11 cellular contexts compared by ENCODE assay signal in genomic region chr1:207058878-207059867, GRCh38. TPM values are rescaled to one million over a fixed set of nuclear protein-coding genes. Genes with fewer than 3 reads are reported as not detected.
DNase-seq lines count a peak whose midpoint lies in the region; ATAC-seq, FAIRE-seq and TF ChIP-seq lines count a peak whose summit lies in the region.
"Had no signal": no experiment of that assay in that cellular context is flagged by ENCODE, and none has a peak within 500 bp of the region (broad histone marks: within the 10 kb centered on the region; RNA-seq: fewer than 3 reads in every experiment).

No MANE protein-coding gene starts in this region.

- H3K9me3 ChIP-seq in K562 (replicated peaks; ENCODE audit: control insufficient read depth, insufficient read depth, low read depth, low read length) = no peaks in the 10 kb centered on the region
- H3K9me3 ChIP-seq: Peyer's patch had no signal

- no TSS peak for BruUV-seq in K562 (replicated peaks; lab: Mats Ljungman, UMichigan)

- H3K27me3 ChIP-seq in K562 (ENCODE audit: control insufficient read depth in 2 of 2, insufficient read depth in 2 of 2, low read length in 2 of 2) = no peaks in the 10 kb centered on the region
- H3K27me3 ChIP-seq: Peyer's patch had no signal

- DNase-seq in GM12864 (ENCODE audit: low read depth) (no peak), NCI-H1436 (lab: John Stamatoyannopoulos, UW) (peak; percentile 86), K562 (ENCODE audit: extremely low read depth in 1 of 4, low spot score in 3 of 4) (peak in 3 of 4 experiments; percentile 43 to 51 (median 43)), omental fat pad (ENCODE audit: low spot score) (no peak), NCI-H146 (lab: John Stamatoyannopoulos, UW) (no peak), SW480 (ENCODE audit: low spot score) (no peak), HEK293T (ENCODE audit: extremely low spot score) (no peak)
- DNase-seq: activated B cell treated with CpG ODN at 0.5 μM for 24 hours; CD4-positive, alpha-beta memory T cell had no signal

- TF ChIP-seq POLR2A in K562 (conservative IDR thresholded peaks at IDR 0.05) = no peak

- H2AFZ ChIP-seq in K562 (ENCODE audit: low read depth, low read length) = no peak overlapping the region

- intact Hi-C loops in K562 (cut with micrococcal nuclease) = loop anchor here (10.0 kb wide), 1 partner anchor 586 kb away; the partner anchor contains the start of gene CR1L

- FAIRE-seq in K562 (lab: Jason Lieb, UNC) = no peak

- H3K36me3 ChIP-seq in K562 (ENCODE audit: control insufficient read depth, insufficient read depth, low read length) = peaks cover 38% of the 10 kb centered on the region

- no peak overlapping the region for H3K27ac ChIP-seq in K562 (ENCODE audit: extremely low read depth, low read depth, low read length)

- peaks cover 5% of the 10 kb centered on the region for H3K9me1 ChIP-seq in K562 (ENCODE audit: control insufficient read depth, insufficient read depth, low read length)

- no peak overlapping the region; a peak in 1 of 4 replicates for H3K9ac ChIP-seq in K562 (ENCODE audit: insufficient read depth in 1 of 2, low read depth in 2 of 2, low read length in 2 of 2)

- CTCF ChIA-PET in K562 (lab: Yijun Ruan, JAX; ENCODE audit: low intra/inter-chr PET ratio) (no interaction called here), HEK293T (lab: Yijun Ruan, JAX) (no interaction called here)

- in situ Hi-C loops in K562 (cut with MboI) = no loop called here

- H3K79me2 ChIP-seq in K562 (ENCODE audit: control insufficient read depth, insufficient read depth, low read length) = no peaks in the 10 kb centered on the region

- POLR2A ChIA-PET in K562 (lab: Yijun Ruan, JAX) = interaction anchor here (0.6 to 1.0 kb wide), 4 partner anchors 26 to 651 kb away, joined by 3 to 4 read pairs (median 3); partner anchors contain the start of gene C1orf116
- POLR2A ChIA-PET in HEK293T (lab: Yijun Ruan, JAX) = no interaction called here

- no peak for TF ChIP-seq RAD21 in K562 (CRISPR knock-in tag; conservative IDR thresholded peaks at IDR 0.05 in 1 of 2, IDR thresholded peaks at IDR 0.05 in 1 of 2)

- ATAC-seq in K562 = peak; percentile 82
- peak; percentile 25 for ATAC-seq in omental fat pad (ENCODE audit: low FRiP score)
- ATAC-seq in HG03108 (IDR thresholded peaks at IDR 0.05; ENCODE audit: unreplicated experiment) = no peak

- WGBS in K562 (ENCODE audit: insufficient coverage, low coverage, missing lambda C conversion rate) = 75% methylated on average over 6 of the region's 6 CpGs

- no peak for TF ChIP-seq EP300 in K562 (IDR thresholded peaks at IDR 0.05; ENCODE audit: low read length)

- peaks cover under 1 to 17% of the 10 kb centered on the region in 2 experiments; a peak in 4 of 5 replicates for H3K4me1 ChIP-seq in K562 (replicated peaks in 1 of 2; ENCODE audit: control insufficient read depth in 2 of 2, insufficient read depth in 2 of 2, low read length in 2 of 2)

- no peak overlapping the region for H3K4me2 ChIP-seq in K562 (ENCODE audit: insufficient read depth, low read length)

- H3K4me3 ChIP-seq in GM12864 (ENCODE audit: low read depth, low read length) = no peak overlapping the region
- H3K4me3 ChIP-seq in K562 = no peak overlapping the region
- H3K4me3 ChIP-seq: Peyer's patch had no signal

- no peaks in the 10 kb centered on the region for H4K20me1 ChIP-seq in K562 (replicated peaks; ENCODE audit: control insufficient read depth, insufficient read depth, low read length)

- peak; percentile 21 for TF ChIP-seq CTCF in GM12864 (IDR thresholded peaks at IDR 0.05; ENCODE audit: low read depth, low read length, missing control alignments)
- peak; percentile 20 to 49 (median 31); a peak in 5 of 6 replicates for TF ChIP-seq CTCF in K562 (IDR thresholded peaks at IDR 0.05 in 2 of 3, conservative IDR thresholded peaks at IDR 0.05 in 1 of 3; ENCODE audit: insufficient read depth in 2 of 3, low read depth in 1 of 3, low read length in 3 of 3)
- no peak for TF ChIP-seq CTCF in omental fat pad (IDR thresholded peaks at IDR 0.05)

RNA-seq across cellular contexts. Expression of gene PFKFB2, which starts 6.1 kb away (rescaled TPM):
- 29.4 and 45.8 TPM in 2 replicates for total RNA-seq in K562 (2011; cell fraction: chromatin; rRNA removed; ENCODE audit: low replicate concordance)
- 18.0 and 21.1 TPM in 2 replicates for total RNA-seq in K562 (2011; cell fraction: nucleolus; rRNA removed)
- 29.2 and 44.5 TPM in 2 replicates for total RNA-seq in K562 (2011; cell fraction: nucleoplasm; rRNA removed)
- total RNA-seq in K562 (2014; rRNA removed) (10.5 and 12.3 TPM in 2 replicates), K562 (2014; rRNA removed; fragmentation: Illumina TruSeq; extraction: Trizol) (21.9 and 26.2 TPM in 2 replicates), K562 (2015; rRNA removed; fragmentation: Illumina TruSeq; extraction: Trizol) (17.3 and 17.8 TPM in 2 replicates), K562 (2021) (20.4 and 22.9 TPM in 2 replicates), omental fat pad (10 to 100 TPM in 1 of 4 donors, 1 to 10 TPM in 3; 4.0 to 16.1 (median 6.1) TPM)
- polyA plus RNA-seq in K562 (2011; rRNA removed) (24.1 and 26.0 TPM in 2 replicates), K562 (2014; fragmentation: Illumina TruSeq; extraction: Trizol) (13.5 and 16.4 TPM in 2 replicates), K562 (2014; fragmentation: Nextera tagmentation; extraction: Ambion mirVana) (1 to 10 TPM; 6.9 to 7.6 TPM), K562 (2014; rRNA removed) (11.7 and 11.9 TPM in 2 replicates)
- 7.4 and 16.5 TPM in 2 replicates for polyA plus RNA-seq in K562 (2011; cell fraction: cytosol; rRNA removed)
- 45.3 and 52.2 TPM in 2 replicates for polyA plus RNA-seq in K562 (2011; cell fraction: nucleus; rRNA removed)
- polyA plus RNA-seq in K562 (2012) = 11.2 and 14.1 TPM in 2 replicates
- polyA minus RNA-seq in K562 (2011; rRNA and poly(A)+ RNA removed) = 44.6 and 45.6 TPM in 2 replicates
- polyA minus RNA-seq in K562 (2011; cell fraction: cytosol; rRNA and poly(A)+ RNA removed) = 11.7 and 14.3 TPM in 2 replicates
- polyA minus RNA-seq in K562 (2011; cell fraction: nucleus; rRNA and poly(A)+ RNA removed) = 18.3 and 29.3 TPM in 2 replicates

RNA-seq across cellular contexts. Expression of gene YOD1, which starts 8.2 kb away (rescaled TPM):
- total RNA-seq in K562 (2011; cell fraction: chromatin; rRNA removed; ENCODE audit: low replicate concordance) = 25.7 and 74.5 TPM in 2 replicates
- 20.0 and 23.4 TPM in 2 replicates for total RNA-seq in K562 (2011; cell fraction: nucleolus; rRNA removed)
- 50.4 and 82.5 TPM in 2 replicates for total RNA-seq in K562 (2011; cell fraction: nucleoplasm; rRNA removed)
- total RNA-seq in K562 (2014; rRNA removed) (47.5 and 49.8 TPM in 2 replicates), K562 (2014; rRNA removed; fragmentation: Illumina TruSeq; extraction: Trizol) (78.1 and 91.0 TPM in 2 replicates), K562 (2015; rRNA removed; fragmentation: Illumina TruSeq; extraction: Trizol) (51.8 and 56.0 TPM in 2 replicates), K562 (2021) (61.6 and 61.7 TPM in 2 replicates), omental fat pad (10 to 100 TPM in 1 of 4 donors, 1 to 10 TPM in 3; 6.1 to 11.7 (median 7.9) TPM)
- polyA plus RNA-seq in K562 (2011; rRNA removed) (38.8 and 46.9 TPM in 2 replicates), K562 (2014; fragmentation: Illumina TruSeq; extraction: Trizol) (43.9 and 46.5 TPM in 2 replicates), K562 (2014; fragmentation: Nextera tagmentation; extraction: Ambion mirVana) (10 to 100 TPM; 18.2 to 24.0 TPM), K562 (2014; rRNA removed) (27.9 and 28.7 TPM in 2 replicates)
- 9.4 and 20.3 TPM in 2 replicates for polyA plus RNA-seq in K562 (2011; cell fraction: cytosol; rRNA removed)
- 23.5 and 35.3 TPM in 2 replicates for polyA plus RNA-seq in K562 (2011; cell fraction: nucleus; rRNA removed)
- 19.8 and 21.4 TPM in 2 replicates for polyA plus RNA-seq in K562 (2012)
- 61.7 and 76.1 TPM in 2 replicates for polyA minus RNA-seq in K562 (2011; rRNA and poly(A)+ RNA removed)
- polyA minus RNA-seq in K562 (2011; cell fraction: cytosol; rRNA and poly(A)+ RNA removed) = 33.8 and 43.8 TPM in 2 replicates
- 50.4 and 102 TPM in 2 replicates for polyA minus RNA-seq in K562 (2011; cell fraction: nucleus; rRNA and poly(A)+ RNA removed)

RNA-seq across cellular contexts. Expression of gene C1orf116, which starts 26.6 kb away (rescaled TPM):
- 2.8 and 4.0 TPM in 2 replicates for total RNA-seq in K562 (2011; cell fraction: chromatin; rRNA removed; ENCODE audit: low replicate concordance)
- 2.5 and 3.0 TPM in 2 replicates for total RNA-seq in K562 (2011; cell fraction: nucleolus; rRNA removed)
- 3.1 and 3.4 TPM in 2 replicates for total RNA-seq in K562 (2011; cell fraction: nucleoplasm; rRNA removed)
- total RNA-seq in K562 (2014; rRNA removed) (1.8 TPM in 2 replicates), K562 (2014; rRNA removed; fragmentation: Illumina TruSeq; extraction: Trizol) (0.80 and 0.95 TPM in 2 replicates), K562 (2015; rRNA removed; fragmentation: Illumina TruSeq; extraction: Trizol) (0.80 and 0.87 TPM in 2 replicates), K562 (2021) (2.6 and 2.7 TPM in 2 replicates), omental fat pad (under 1 TPM in 2 of 4 donors, not detected in 2; 0.13 to 0.16 TPM)
- polyA plus RNA-seq in K562 (2011; rRNA removed) (1.2 and 2.6 TPM in 2 replicates), K562 (2014; fragmentation: Illumina TruSeq; extraction: Trizol) (3.0 and 3.1 TPM in 2 replicates), K562 (2014; fragmentation: Nextera tagmentation; extraction: Ambion mirVana) (under 1 TPM; 0.62 to 0.69 TPM), K562 (2014; rRNA removed) (0.62 and 0.95 TPM in 2 replicates)
- 0.81 and 1.4 TPM in 2 replicates for polyA plus RNA-seq in K562 (2011; cell fraction: cytosol; rRNA removed)
- 2.3 and 5.0 TPM in 2 replicates for polyA plus RNA-seq in K562 (2011; cell fraction: nucleus; rRNA removed)
- polyA plus RNA-seq in K562 (2012) = 2.2 and 2.8 TPM in 2 replicates
- polyA minus RNA-seq in K562 (2011; rRNA and poly(A)+ RNA removed) = 2.6 TPM in 2 replicates
- polyA minus RNA-seq in K562 (2011; cell fraction: cytosol; rRNA and poly(A)+ RNA removed) = 2.4 and 2.5 TPM in 2 replicates
- 4.4 and 5.2 TPM in 2 replicates for polyA minus RNA-seq in K562 (2011; cell fraction: nucleus; rRNA and poly(A)+ RNA removed)
- polyA plus RNA-seq: CD4-positive, alpha-beta memory T cell had no signal

RNA-seq across cellular contexts. Expression of gene C4BPB, which starts 29.5 kb away (rescaled TPM):
- not detected in 2 replicates for total RNA-seq in K562 (2011; cell fraction: chromatin; rRNA removed; ENCODE audit: low replicate concordance)
- total RNA-seq in K562 (2011; cell fraction: nucleolus; rRNA removed) = not detected in 2 replicates
- total RNA-seq in K562 (2011; cell fraction: nucleoplasm; rRNA removed) = not detected in 2 replicates
- total RNA-seq in K562 (2014; rRNA removed) = not detected in 2 replicates
- not detected in 2 replicates for total RNA-seq in K562 (2014; rRNA removed; fragmentation: Illumina TruSeq; extraction: Trizol)
- not detected in 2 replicates for total RNA-seq in K562 (2015; rRNA removed; fragmentation: Illumina TruSeq; extraction: Trizol)
- not detected in 2 replicates for total RNA-seq in K562 (2021)
- polyA plus RNA-seq in K562 (2011; rRNA removed) = not detected in 2 replicates
- 0.03 TPM in 1 of 2 replicates, not detected in the other for polyA plus RNA-seq in K562 (2011; cell fraction: cytosol; rRNA removed)
- polyA plus RNA-seq in K562 (2011; cell fraction: nucleus; rRNA removed) = not detected in 2 replicates
- polyA plus RNA-seq in K562 (2012) = not detected in 2 replicates
- not detected in 2 replicates for polyA plus RNA-seq in K562 (2014; fragmentation: Illumina TruSeq; extraction: Trizol)
- polyA plus RNA-seq in K562 (2014; fragmentation: Nextera tagmentation; extraction: Ambion mirVana) = not detected
- polyA plus RNA-seq in K562 (2014; rRNA removed) = not detected in 2 replicates
- 0.12 TPM in 1 of 2 replicates, not detected in the other for polyA minus RNA-seq in K562 (2011; rRNA and poly(A)+ RNA removed)
- 2.3 and 3.0 TPM in 2 replicates for polyA minus RNA-seq in K562 (2011; cell fraction: cytosol; rRNA and poly(A)+ RNA removed)
- polyA minus RNA-seq in K562 (2011; cell fraction: nucleus; rRNA and poly(A)+ RNA removed) = 0.22 and 0.54 TPM in 2 replicates
- 1 to 10 TPM in 3 of 4 donors, under 1 TPM in 1; 0.24 to 6.0 (median 2.1) TPM for total RNA-seq in omental fat pad

RNA-seq across cellular contexts. Expression of gene C4BPA, which starts 44.9 kb away (rescaled TPM):
- total RNA-seq in K562 (2011; cell fraction: chromatin; rRNA removed; ENCODE audit: low replicate concordance) = not detected in 2 replicates
- total RNA-seq in K562 (2011; cell fraction: nucleolus; rRNA removed) = not detected in 2 replicates
- total RNA-seq in K562 (2011; cell fraction: nucleoplasm; rRNA removed) = not detected in 2 replicates
- total RNA-seq in K562 (2014; rRNA removed) (not detected in 2 replicates), K562 (2014; rRNA removed; fragmentation: Illumina TruSeq; extraction: Trizol) (0.10 and 0.15 TPM in 2 replicates), K562 (2015; rRNA removed; fragmentation: Illumina TruSeq; extraction: Trizol) (0.22 and 0.23 TPM in 2 replicates), K562 (2021) (0.18 and 0.47 TPM in 2 replicates), omental fat pad (1 to 10 TPM in 1 of 4 donors, not detected in 3; 3.3 TPM)
- polyA plus RNA-seq in K562 (2011; rRNA removed) (0.04 TPM in 1 of 2 replicates, not detected in the other), K562 (2014; fragmentation: Illumina TruSeq; extraction: Trizol) (0.06 and 0.07 TPM in 2 replicates), K562 (2014; fragmentation: Nextera tagmentation; extraction: Ambion mirVana) (under 1 TPM in 1 of 2 experiments, not detected in 1; 0.06 TPM), K562 (2014; rRNA removed) (not detected in 2 replicates)
- not detected in 2 replicates for polyA plus RNA-seq in K562 (2011; cell fraction: cytosol; rRNA removed)
- not detected in 2 replicates for polyA plus RNA-seq in K562 (2011; cell fraction: nucleus; rRNA removed)
- polyA plus RNA-seq in K562 (2012) = 0.18 and 0.82 TPM in 2 replicates
- polyA minus RNA-seq in K562 (2011; rRNA and poly(A)+ RNA removed) = not detected in 2 replicates
- not detected in 2 replicates for polyA minus RNA-seq in K562 (2011; cell fraction: cytosol; rRNA and poly(A)+ RNA removed)
- polyA minus RNA-seq in K562 (2011; cell fraction: nucleus; rRNA and poly(A)+ RNA removed) = not detected in 2 replicates
- total RNA-seq: activated B cell treated with CpG ODN at 0.5 μM for 24 hours; CD4-positive, alpha-beta memory T cell had no signal
- polyA plus RNA-seq: CD4-positive, alpha-beta memory T cell had no signal

Comparison
In these comparisons a context has a peak if more than half of its experiments do, and no peak if none do; other contexts are left out.
1. DNase-seq: peak in NCI-H1436 (single experiment) and K562 (3 of 4); none in GM12864 (single experiment), omental fat pad (single experiment), NCI-H146 (single experiment), SW480 (single experiment) and HEK293T (single experiment).
2. CTCF ChIP-seq: peak in GM12864 (single experiment) and K562 (3 of 3); none in omental fat pad (0 of 3).